ENCODE assay signal across 14 cellular contexts in genomic region chr6:148192310-148192709, GRCh38.
DNase-seq lines count a peak whose midpoint lies in the region; ATAC-seq, FAIRE-seq and TF ChIP-seq lines count a peak whose summit lies in the region.
"Had no signal": no experiment of that assay in that cellular context is flagged by ENCODE, and none has a peak within 500 bp of the region (broad histone marks: within the 10 kb centered on the region; RNA-seq: fewer than 3 reads in every experiment).

No MANE protein-coding gene starts in this region.

- H3K36me3 ChIP-seq in left ventricle myocardium inferior = no peaks in the 10 kb centered on the region
- no peaks in the 10 kb centered on the region for H3K36me3 ChIP-seq in body of pancreas (replicated peaks in 1 of 2; ENCODE audit: insufficient read depth in 1 of 2, low read depth in 2 of 2)
- H3K36me3 ChIP-seq in left lung = no peaks in the 10 kb centered on the region

- H3K9me3 Mint-ChIP-seq in osteocyte (ENCODE audit: unreplicated experiment) = no peaks in the 10 kb centered on the region

- ATAC-seq in Right ventricle myocardium superior (ENCODE audit: poor library complexity) (peak; percentile 43), body of pancreas (peak; percentile 27), left lung (peak; percentile 63)

- 81 to 90% methylated on average over 4 of the region's 4 CpGs for WGBS in body of pancreas, 2 donors

- intact Hi-C loops in Right ventricle myocardium superior (cut with DNase I) = no loop called here
- intact Hi-C loops in left ventricle myocardium inferior (cut with micrococcal nuclease) = no loop called here
- intact Hi-C loops in body of pancreas (cut with DNase I) = no loop called here
- intact Hi-C loops in left lung (cut with DNase I) = loop anchor here in 1 of 2 donors (10.0 kb wide), 1 partner anchor 52 kb away; no protein-coding TSS in a partner anchor

- no peak for FAIRE-seq in GM12891 (lab: Jason Lieb, UNC)
- FAIRE-seq: bronchial epithelial cell, GM19239 had no signal

- DNase-seq in Right ventricle myocardium superior = no peak
- no peak for DNase-seq in left ventricle myocardium inferior
- DNase-seq in body of pancreas = peak in 1 of 4 donors; percentile 14
- DNase-seq in left lung = no peak
- peak; percentile 49 for DNase-seq in ureter (ENCODE audit: low spot score)
- DNase-seq in GM12891 (ENCODE audit: insufficient read length, low spot score) = no peak
- no peak for DNase-seq in COR-L47 (lab: John Stamatoyannopoulos, UW)
- DNase-seq in osteocyte (ENCODE audit: extremely low spot score, unreplicated experiment) = no peak
- DNase-seq: foreskin melanocyte, NCI-H1694, T-helper 9 cell had no signal

- no peaks in the 10 kb centered on the region for H3K36me3 Mint-ChIP-seq in osteocyte (ENCODE audit: unreplicated experiment)

- TF ChIP-seq POLR2A in body of pancreas (IDR thresholded peaks at IDR 0.05) = no peak
- no peak for TF ChIP-seq POLR2A in GM12891 (IDR thresholded peaks at IDR 0.05; ENCODE audit: low read depth, low read length)

- no peaks in the 10 kb centered on the region for H3K4me1 Mint-ChIP-seq in osteocyte (ENCODE audit: unreplicated experiment)

- H3K4me3 ChIP-seq in left ventricle myocardium inferior (no peak overlapping the region), body of pancreas (no peak overlapping the region), left lung (no peak overlapping the region)

- H3K27ac Mint-ChIP-seq in osteocyte (ENCODE audit: unreplicated experiment) = no peak overlapping the region

- no peak overlapping the region for H3K4me3 Mint-ChIP-seq in osteocyte (ENCODE audit: unreplicated experiment)

- H3K27ac ChIP-seq in left ventricle myocardium inferior (replicated peaks) (no peak overlapping the region), body of pancreas (no peak overlapping the region), left lung (peak overlapping the region; percentile 56 to 61)
- H3K27ac ChIP-seq: 22Rv1 had no signal

- no peak for TF ChIP-seq CTCF in left ventricle myocardium inferior (IDR thresholded peaks at IDR 0.05; ENCODE audit: borderline replicate concordance)
- no peak for TF ChIP-seq CTCF in body of pancreas (IDR thresholded peaks at IDR 0.05)
- TF ChIP-seq CTCF in left lung (IDR thresholded peaks at IDR 0.05) = no peak
- no peak for TF ChIP-seq CTCF in osteocyte (IDR thresholded peaks at IDR 0.05)

- H3K27me3 ChIP-seq in left ventricle myocardium inferior (ENCODE audit: low read depth) (no peaks in the 10 kb centered on the region), body of pancreas (no peaks in the 10 kb centered on the region), left lung (no peaks in the 10 kb centered on the region)

- H3K4me1 ChIP-seq in left ventricle myocardium inferior (peaks cover 3% of the 10 kb centered on the region), body of pancreas (peaks cover 17% of the 10 kb centered on the region), left lung (no peaks in the 10 kb centered on the region)

- no peaks in the 10 kb centered on the region for H3K27me3 Mint-ChIP-seq in osteocyte (ENCODE audit: unreplicated experiment)

- H3K9me3 ChIP-seq in left ventricle myocardium inferior (replicated peaks) = no peaks in the 10 kb centered on the region
- no peaks in the 10 kb centered on the region for H3K9me3 ChIP-seq in body of pancreas
- H3K9me3 ChIP-seq in left lung = no peaks in the 10 kb centered on the region

TF ChIP-seq in GM12891, 5 proteins besides CTCF, POLR2A, EP300 and RAD21:
- TF ChIP-seq PAX5 (IDR thresholded peaks at IDR 0.05; ENCODE audit: insufficient read depth, low read length, severe bottlenecking) = no peak

Comparison
In these comparisons a context has a peak if more than half of its experiments do, and no peak if none do; other contexts are left out.
1. H3K27ac ChIP-seq: peak in left lung (2 of 2); none in left ventricle myocardium inferior (single experiment) and body of pancreas (0 of 4).
2. Peak in every context shown above with its lines, with median percentiles within 50 percentile points of each other: ATAC-seq.